ENCODE assay signal across 9 cellular contexts in the genomic region with DNA sequence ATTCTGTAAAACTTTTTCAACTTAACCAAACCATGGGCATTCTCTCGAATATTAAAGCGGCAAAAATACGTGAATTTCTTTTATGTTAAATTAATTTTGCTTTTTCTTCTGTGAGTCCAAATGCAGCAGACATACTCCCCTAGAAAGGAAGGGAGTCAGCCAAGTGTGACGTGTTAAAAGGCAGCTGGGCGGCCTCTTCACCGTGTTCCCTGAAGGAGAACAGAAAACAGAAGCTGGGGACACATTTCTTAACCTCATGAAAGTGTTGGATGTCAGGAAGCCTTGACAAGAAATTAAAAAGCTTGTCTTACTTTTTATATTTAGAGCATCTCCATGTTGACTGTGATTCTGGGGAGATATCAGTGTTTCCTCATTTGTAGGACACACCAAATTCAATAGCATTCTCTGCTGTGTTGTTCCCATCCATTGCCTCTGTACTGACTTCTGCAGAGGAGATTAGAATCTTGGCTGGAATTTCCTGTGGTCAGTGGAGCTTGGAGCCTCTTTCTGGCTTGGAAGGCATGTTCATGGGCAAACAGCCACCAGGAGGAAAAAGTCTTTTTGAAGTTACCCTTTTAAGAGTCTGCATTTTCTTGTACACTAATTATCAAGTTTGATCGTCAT.
DNase-seq lines count a peak whose midpoint lies in the region; ATAC-seq and TF ChIP-seq lines count a peak whose summit lies in the region.
"Had no signal": no experiment of that assay in that cellular context is flagged by ENCODE, and none has a peak within 500 bp of the region (broad histone marks: within the 10 kb centered on the region; RNA-seq: fewer than 3 reads in every experiment).

No MANE protein-coding gene starts in this region.

- H3K9ac ChIP-seq in BLaER1 = no peak overlapping the region

- DNase-seq in LNCaP clone FGC (ENCODE audit: low read depth) (peak; percentile 26), astrocyte of the spinal cord (ENCODE audit: low read depth, low spot score) (peak; percentile 88), left lung (peak; percentile 36 to 42), HUDEP-2 (lab: John Stamatoyannopoulos, UW; ENCODE audit: unreplicated experiment in 76 of 76) (no peak)
- DNase-seq in activated CD4-positive, alpha-beta T cell treated with anti-CD3 and anti-CD28 coated beads for 1 hour = no peak
- DNase-seq in stimulated activated naive CD4-positive, alpha-beta T cell treated with Interleukin-2 at 50 U/mL for 16 hours (lab: John Stamatoyannopoulos, UW) = no peak

- H3K4me1 ChIP-seq in BLaER1 = peaks cover 53% of the 10 kb centered on the region
- H3K4me1 ChIP-seq in left lung = peaks cover 0 to 6% of the 10 kb centered on the region in 2 donors
- H3K4me1 ChIP-seq: vagina had no signal

- peak; percentile 81 for ATAC-seq in left lung
- ATAC-seq in GM21515 (IDR thresholded peaks at IDR 0.05; ENCODE audit: unreplicated experiment) = no peak

- peak overlapping the region; percentile 80 for H3K4me2 ChIP-seq in BLaER1

- TF ChIP-seq CTCF in LNCaP clone FGC (IDR thresholded peaks at IDR 0.05; ENCODE audit: control insufficient read depth, extremely low read depth, insufficient read depth) = no peak
- no peak for TF ChIP-seq CTCF in astrocyte of the spinal cord (IDR thresholded peaks at IDR 0.05; ENCODE audit: low read depth, low read length)
- TF ChIP-seq CTCF in left lung (IDR thresholded peaks at IDR 0.05) = no peak

- intact Hi-C loops in left lung (cut with DNase I) = no loop called here

- no peaks in the 10 kb centered on the region for H4K20me1 ChIP-seq in BLaER1

- no peaks in the 10 kb centered on the region for H3K27me3 ChIP-seq in BLaER1
- no peaks in the 10 kb centered on the region for H3K27me3 ChIP-seq in left lung
- H3K27me3 ChIP-seq: vagina had no signal

- H3K27ac ChIP-seq in BLaER1 (no peak overlapping the region), left lung (peak overlapping the region in 1 of 2 donors; percentile 47)
- H3K27ac ChIP-seq: vagina had no signal

- in situ Hi-C loops in astrocyte of the spinal cord (cut with HindIII; ENCODE audit: low sequenced_read_pairs) = no loop called here

- no peak overlapping the region for H3K4me3 ChIP-seq in BLaER1
- H3K4me3 ChIP-seq in LNCaP clone FGC (ENCODE audit: low read depth, low read length) = no peak overlapping the region
- no peak overlapping the region for H3K4me3 ChIP-seq in astrocyte of the spinal cord (ENCODE audit: low read depth, low read length)
- no peak overlapping the region for H3K4me3 ChIP-seq in left lung
- H3K4me3 ChIP-seq: vagina had no signal

- H3K9me3 ChIP-seq in BLaER1 (no peaks in the 10 kb centered on the region), left lung (no peaks in the 10 kb centered on the region)
- H3K9me3 ChIP-seq: vagina had no signal

- H3K36me3 ChIP-seq in BLaER1 (no peaks in the 10 kb centered on the region), left lung (no peaks in the 10 kb centered on the region)
- H3K36me3 ChIP-seq: vagina had no signal

Comparison
In these comparisons a context has a peak if more than half of its experiments do, and no peak if none do; other contexts are left out.
1. DNase-seq: peak in LNCaP clone FGC (single experiment), astrocyte of the spinal cord (single experiment) and left lung (2 of 2); none in activated CD4-positive, alpha-beta T cell treated with anti-CD3 and anti-CD28 coated beads for 1 hour (single experiment), stimulated activated naive CD4-positive, alpha-beta T cell treated with Interleukin-2 at 50 U/mL for 16 hours (single experiment) and HUDEP-2 (0 of 76).